Comparison of ENCODE assay signal across 1 cellular context in the genomic region with DNA sequence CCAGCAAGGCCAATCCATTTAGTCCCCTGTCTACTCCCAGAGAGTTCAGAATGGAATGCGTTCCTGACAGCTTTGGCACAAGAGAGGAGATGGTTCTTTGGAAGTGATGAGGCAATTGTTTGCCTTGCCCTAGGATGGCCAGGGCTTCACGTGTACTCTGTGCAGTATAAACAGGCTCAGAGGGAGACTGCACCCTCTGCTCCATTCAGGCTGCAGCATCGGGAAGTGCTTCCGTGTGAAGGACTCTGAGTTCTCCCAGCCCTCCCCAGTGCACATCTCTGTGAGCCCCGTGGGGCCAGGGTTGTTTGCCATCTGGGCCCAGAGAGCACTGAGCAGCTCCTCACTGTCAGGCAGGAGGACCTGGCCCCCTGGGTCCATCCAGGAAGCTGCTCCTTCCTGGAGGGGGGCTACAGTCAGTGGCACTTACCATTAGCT.
TF ChIP-seq lines count a peak whose summit lies in the region.

No MANE protein-coding gene starts in this region.

TF ChIP-seq in HepG2, 621 proteins besides CTCF, POLR2A, EP300 and RAD21 (continued from another document and continues in another):
- TF ChIP-seq, protein P1, sequence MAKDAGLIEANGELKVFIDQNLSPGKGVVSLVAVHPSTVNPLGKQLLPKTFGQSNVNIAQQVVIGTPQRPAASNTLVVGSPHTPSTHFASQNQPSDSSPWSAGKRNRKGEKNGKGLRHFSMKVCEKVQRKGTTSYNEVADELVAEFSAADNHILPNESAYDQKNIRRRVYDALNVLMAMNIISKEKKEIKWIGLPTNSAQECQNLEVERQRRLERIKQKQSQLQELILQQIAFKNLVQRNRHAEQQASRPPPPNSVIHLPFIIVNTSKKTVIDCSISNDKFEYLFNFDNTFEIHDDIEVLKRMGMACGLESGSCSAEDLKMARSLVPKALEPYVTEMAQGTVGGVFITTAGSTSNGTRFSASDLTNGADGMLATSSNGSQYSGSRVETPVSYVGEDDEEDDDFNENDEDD (CRISPR knock-in tag; IDR thresholded peaks at IDR 0.05; ENCODE audit: borderline replicate concordance), result peak; percentile 62; the same call in 1 of the 2 replicates
- TF ChIP-seq ZMAT3 (CRISPR knock-in tag; conservative IDR thresholded peaks at IDR 0.05) (peak; percentile 79; the same call in 1 of the 2 replicates), ZNF20 (CRISPR knock-in tag; IDR thresholded peaks at IDR 0.05) (no peak), ATF1 (CRISPR knock-in tag; IDR thresholded peaks at IDR 0.05) (no peak), AGO2 (optimal IDR thresholded peaks at IDR 0.05; ENCODE audit: low read depth, low read length) (no peak), ZNF292 (CRISPR knock-in tag; IDR thresholded peaks at IDR 0.05; ENCODE audit: borderline replicate concordance, low read depth) (peak; percentile 100), ETV5 (CRISPR knock-in tag; IDR thresholded peaks at IDR 0.05; ENCODE audit: borderline replicate concordance) (peak; percentile 72), IKZF1 (IDR thresholded peaks at IDR 0.05) (no peak), GTF3A (CRISPR knock-in tag; conservative IDR thresholded peaks at IDR 0.05) (no peak), KMT2A (CRISPR knock-in tag; IDR thresholded peaks at IDR 0.05) (no peak), ZFP1 (CRISPR knock-in tag; IDR thresholded peaks at IDR 0.05) (peak; percentile 71; the same call in 1 of the 2 replicates), ZNF263 (CRISPR knock-in tag; IDR thresholded peaks at IDR 0.05) (peak; percentile 88), NKX3-1 (CRISPR knock-in tag; IDR thresholded peaks at IDR 0.05) (no peak), ZBTB42 (CRISPR knock-in tag; IDR thresholded peaks at IDR 0.05) (no peak), MTA3 (CRISPR knock-in tag; IDR thresholded peaks at IDR 0.05) (no peak), MBD4 (IDR thresholded peaks at IDR 0.05; ENCODE audit: borderline replicate concordance, low read length) (no peak), RFXANK (CRISPR knock-in tag; IDR thresholded peaks at IDR 0.05) (no peak), MEF2D (CRISPR knock-in tag; IDR thresholded peaks at IDR 0.05) (peak; percentile 87), REXO4 (CRISPR knock-in tag; IDR thresholded peaks at IDR 0.05; ENCODE audit: borderline replicate concordance) (no peak), ZNF562 (CRISPR knock-in tag; IDR thresholded peaks at IDR 0.05; ENCODE audit: borderline replicate concordance) (no peak), JUND (CRISPR knock-in tag; IDR thresholded peaks at IDR 0.05) (peak; percentile 77; the same call in 1 of the 2 replicates), TEAD2 (CRISPR knock-in tag; IDR thresholded peaks at IDR 0.05) (no peak), ZNF225 (CRISPR knock-in tag; IDR thresholded peaks at IDR 0.05) (no peak), ATRX (CRISPR knock-in tag; IDR thresholded peaks at IDR 0.05; ENCODE audit: borderline replicate concordance) (no peak), MEIS1 (CRISPR knock-in tag; IDR thresholded peaks at IDR 0.05; ENCODE audit: borderline replicate concordance) (peak; percentile 93; the same call in 1 of the 2 replicates), ZC3H13 (CRISPR knock-in tag; IDR thresholded peaks at IDR 0.05) (no peak), SNRNP70 (IDR thresholded peaks at IDR 0.05; ENCODE audit: low read depth, low read length) (no peak), ZSCAN31 (CRISPR knock-in tag; IDR thresholded peaks at IDR 0.05; ENCODE audit: low read depth) (0 out of 2 replicates have a peak, but pooled peaks have one; percentile 79), RBFOX2 (IDR thresholded peaks at IDR 0.05; ENCODE audit: low read depth, low read length) (no peak), CBX2 (IDR thresholded peaks at IDR 0.05; ENCODE audit: low read depth, low read length) (no peak), CBX2 (CRISPR knock-in tag; IDR thresholded peaks at IDR 0.05; ENCODE audit: low read depth) (no peak), CC2D1A (CRISPR knock-in tag; IDR thresholded peaks at IDR 0.05) (no peak), NFATC3 (CRISPR knock-in tag; IDR thresholded peaks at IDR 0.05) (no peak), ZNF230 (CRISPR knock-in tag; IDR thresholded peaks at IDR 0.05) (0 out of 2 replicates have a peak, but pooled peaks have one; percentile 49), FOXA3 (CRISPR knock-in tag; IDR thresholded peaks at IDR 0.05) (peak; percentile 95), ZNF33A (CRISPR knock-in tag; IDR thresholded peaks at IDR 0.05; ENCODE audit: borderline replicate concordance) (no peak), ZNF790 (CRISPR knock-in tag; IDR thresholded peaks at IDR 0.05; ENCODE audit: borderline replicate concordance) (no peak), KAT7 (CRISPR knock-in tag; IDR thresholded peaks at IDR 0.05; ENCODE audit: borderline replicate concordance) (no peak), FOXK2 (IDR thresholded peaks at IDR 0.05) (peak; percentile 73; the same call in 1 of the 2 replicates), ARHGAP35 (CRISPR knock-in tag; IDR thresholded peaks at IDR 0.05; ENCODE audit: borderline replicate concordance) (no peak), FOXP1 (IDR thresholded peaks at IDR 0.05) (no peak), FOXP1 (CRISPR knock-in tag; IDR thresholded peaks at IDR 0.05) (peak; percentile 87), FOXK1 (CRISPR knock-in tag; IDR thresholded peaks at IDR 0.05; ENCODE audit: borderline replicate concordance, low read depth) (peak; percentile 95; the same call in 1 of the 2 replicates), TOE1 (CRISPR knock-in tag; IDR thresholded peaks at IDR 0.05) (no peak), CREM (IDR thresholded peaks at IDR 0.05) (peak; percentile 60; the same call in 1 of the 2 replicates), CREM (CRISPR knock-in tag; IDR thresholded peaks at IDR 0.05) (no peak)
- TF ChIP-seq, protein P2, sequence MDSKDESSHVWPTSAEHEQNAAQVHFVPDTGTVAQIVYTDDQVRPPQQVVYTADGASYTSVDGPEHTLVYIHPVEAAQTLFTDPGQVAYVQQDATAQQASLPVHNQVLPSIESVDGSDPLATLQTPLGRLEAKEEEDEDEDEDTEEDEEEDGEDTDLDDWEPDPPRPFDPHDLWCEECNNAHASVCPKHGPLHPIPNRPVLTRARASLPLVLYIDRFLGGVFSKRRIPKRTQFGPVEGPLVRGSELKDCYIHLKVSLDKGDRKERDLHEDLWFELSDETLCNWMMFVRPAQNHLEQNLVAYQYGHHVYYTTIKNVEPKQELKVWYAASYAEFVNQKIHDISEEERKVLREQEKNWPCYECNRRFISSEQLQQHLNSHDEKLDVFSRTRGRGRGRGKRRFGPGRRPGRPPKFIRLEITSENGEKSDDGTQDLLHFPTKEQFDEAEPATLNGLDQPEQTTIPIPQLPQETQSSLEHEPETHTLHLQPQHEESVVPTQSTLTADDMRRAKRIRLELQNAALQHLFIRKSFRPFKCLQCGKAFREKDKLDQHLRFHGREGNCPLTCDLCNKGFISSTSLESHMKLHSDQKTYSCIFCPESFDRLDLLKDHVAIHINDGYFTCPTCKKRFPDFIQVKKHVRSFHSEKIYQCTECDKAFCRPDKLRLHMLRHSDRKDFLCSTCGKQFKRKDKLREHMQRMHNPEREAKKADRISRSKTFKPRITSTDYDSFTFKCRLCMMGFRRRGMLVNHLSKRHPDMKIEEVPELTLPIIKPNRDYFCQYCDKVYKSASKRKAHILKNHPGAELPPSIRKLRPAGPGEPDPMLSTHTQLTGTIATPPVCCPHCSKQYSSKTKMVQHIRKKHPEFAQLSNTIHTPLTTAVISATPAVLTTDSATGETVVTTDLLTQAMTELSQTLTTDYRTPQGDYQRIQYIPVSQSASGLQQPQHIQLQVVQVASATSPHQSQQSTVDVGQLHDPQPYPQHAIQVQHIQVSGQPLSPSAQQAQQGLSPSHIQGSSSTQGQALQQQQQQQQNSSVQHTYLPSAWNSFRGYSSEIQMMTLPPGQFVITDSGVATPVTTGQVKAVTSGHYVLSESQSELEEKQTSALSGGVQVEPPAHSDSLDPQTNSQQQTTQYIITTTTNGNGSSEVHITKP (CRISPR knock-in tag; IDR thresholded peaks at IDR 0.05; ENCODE audit: low read depth), result peak; percentile 75
- TF ChIP-seq, protein P3, sequence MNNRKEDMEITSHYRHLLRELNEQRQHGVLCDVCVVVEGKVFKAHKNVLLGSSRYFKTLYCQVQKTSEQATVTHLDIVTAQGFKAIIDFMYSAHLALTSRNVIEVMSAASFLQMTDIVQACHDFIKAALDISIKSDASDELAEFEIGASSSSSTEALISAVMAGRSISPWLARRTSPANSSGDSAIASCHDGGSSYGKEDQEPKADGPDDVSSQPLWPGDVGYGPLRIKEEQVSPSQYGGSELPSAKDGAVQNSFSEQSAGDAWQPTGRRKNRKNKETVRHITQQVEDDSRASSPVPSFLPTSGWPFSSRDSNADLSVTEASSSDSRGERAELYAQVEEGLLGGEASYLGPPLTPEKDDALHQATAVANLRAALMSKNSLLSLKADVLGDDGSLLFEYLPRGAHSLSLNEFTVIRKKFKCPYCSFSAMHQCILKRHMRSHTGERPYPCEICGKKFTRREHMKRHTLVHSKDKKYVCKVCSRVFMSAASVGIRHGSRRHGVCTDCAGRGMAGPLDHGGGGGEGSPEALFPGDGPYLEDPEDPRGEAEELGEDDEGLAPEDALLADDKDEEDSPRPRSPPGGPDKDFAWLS (CRISPR knock-in tag; IDR thresholded peaks at IDR 0.05; ENCODE audit: borderline replicate concordance), result no peak
- TF ChIP-seq, protein P4, sequence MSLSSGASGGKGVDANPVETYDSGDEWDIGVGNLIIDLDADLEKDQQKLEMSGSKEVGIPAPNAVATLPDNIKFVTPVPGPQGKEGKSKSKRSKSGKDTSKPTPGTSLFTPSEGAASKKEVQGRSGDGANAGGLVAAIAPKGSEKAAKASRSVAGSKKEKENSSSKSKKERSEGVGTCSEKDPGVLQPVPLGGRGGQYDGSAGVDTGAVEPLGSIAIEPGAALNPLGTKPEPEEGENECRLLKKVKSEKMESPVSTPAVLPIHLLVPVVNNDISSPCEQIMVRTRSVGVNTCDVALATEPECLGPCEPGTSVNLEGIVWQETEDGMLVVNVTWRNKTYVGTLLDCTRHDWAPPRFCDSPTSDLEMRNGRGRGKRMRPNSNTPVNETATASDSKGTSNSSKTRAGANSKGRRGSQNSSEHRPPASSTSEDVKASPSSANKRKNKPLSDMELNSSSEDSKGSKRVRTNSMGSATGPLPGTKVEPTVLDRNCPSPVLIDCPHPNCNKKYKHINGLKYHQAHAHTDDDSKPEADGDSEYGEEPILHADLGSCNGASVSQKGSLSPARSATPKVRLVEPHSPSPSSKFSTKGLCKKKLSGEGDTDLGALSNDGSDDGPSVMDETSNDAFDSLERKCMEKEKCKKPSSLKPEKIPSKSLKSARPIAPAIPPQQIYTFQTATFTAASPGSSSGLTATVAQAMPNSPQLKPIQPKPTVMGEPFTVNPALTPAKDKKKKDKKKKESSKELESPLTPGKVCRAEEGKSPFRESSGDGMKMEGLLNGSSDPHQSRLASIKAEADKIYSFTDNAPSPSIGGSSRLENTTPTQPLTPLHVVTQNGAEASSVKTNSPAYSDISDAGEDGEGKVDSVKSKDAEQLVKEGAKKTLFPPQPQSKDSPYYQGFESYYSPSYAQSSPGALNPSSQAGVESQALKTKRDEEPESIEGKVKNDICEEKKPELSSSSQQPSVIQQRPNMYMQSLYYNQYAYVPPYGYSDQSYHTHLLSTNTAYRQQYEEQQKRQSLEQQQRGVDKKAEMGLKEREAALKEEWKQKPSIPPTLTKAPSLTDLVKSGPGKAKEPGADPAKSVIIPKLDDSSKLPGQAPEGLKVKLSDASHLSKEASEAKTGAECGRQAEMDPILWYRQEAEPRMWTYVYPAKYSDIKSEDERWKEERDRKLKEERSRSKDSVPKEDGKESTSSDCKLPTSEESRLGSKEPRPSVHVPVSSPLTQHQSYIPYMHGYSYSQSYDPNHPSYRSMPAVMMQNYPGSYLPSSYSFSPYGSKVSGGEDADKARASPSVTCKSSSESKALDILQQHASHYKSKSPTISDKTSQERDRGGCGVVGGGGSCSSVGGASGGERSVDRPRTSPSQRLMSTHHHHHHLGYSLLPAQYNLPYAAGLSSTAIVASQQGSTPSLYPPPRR (CRISPR knock-in tag; IDR thresholded peaks at IDR 0.05; ENCODE audit: borderline replicate concordance), result peak; percentile 93
- TF ChIP-seq, protein P5, sequence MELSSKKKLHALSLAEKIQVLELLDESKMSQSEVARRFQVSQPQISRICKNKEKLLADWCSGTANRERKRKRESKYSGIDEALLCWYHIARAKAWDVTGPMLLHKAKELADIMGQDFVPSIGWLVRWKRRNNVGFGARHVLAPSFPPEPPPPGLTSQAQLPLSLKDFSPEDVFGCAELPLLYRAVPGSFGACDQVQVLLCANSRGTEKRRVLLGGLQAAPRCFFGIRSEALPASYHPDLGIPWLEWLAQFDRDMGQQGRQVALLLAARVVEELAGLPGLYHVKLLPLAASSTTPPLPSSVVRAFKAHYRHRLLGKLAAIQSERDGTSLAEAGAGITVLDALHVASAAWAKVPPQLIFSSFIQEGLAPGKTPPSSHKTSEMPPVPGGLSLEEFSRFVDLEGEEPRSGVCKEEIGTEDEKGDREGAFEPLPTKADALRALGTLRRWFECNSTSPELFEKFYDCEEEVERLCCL (CRISPR knock-in tag; IDR thresholded peaks at IDR 0.05; ENCODE audit: borderline replicate concordance), result no peak
- TF ChIP-seq, protein P6, sequence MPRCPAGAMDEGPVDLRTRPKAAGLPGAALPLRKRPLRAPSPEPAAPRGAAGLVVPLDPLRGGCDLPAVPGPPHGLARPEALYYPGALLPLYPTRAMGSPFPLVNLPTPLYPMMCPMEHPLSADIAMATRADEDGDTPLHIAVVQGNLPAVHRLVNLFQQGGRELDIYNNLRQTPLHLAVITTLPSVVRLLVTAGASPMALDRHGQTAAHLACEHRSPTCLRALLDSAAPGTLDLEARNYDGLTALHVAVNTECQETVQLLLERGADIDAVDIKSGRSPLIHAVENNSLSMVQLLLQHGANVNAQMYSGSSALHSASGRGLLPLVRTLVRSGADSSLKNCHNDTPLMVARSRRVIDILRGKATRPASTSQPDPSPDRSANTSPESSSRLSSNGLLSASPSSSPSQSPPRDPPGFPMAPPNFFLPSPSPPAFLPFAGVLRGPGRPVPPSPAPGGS (CRISPR knock-in tag; IDR thresholded peaks at IDR 0.05), result no peak
- TF ChIP-seq, protein P7, sequence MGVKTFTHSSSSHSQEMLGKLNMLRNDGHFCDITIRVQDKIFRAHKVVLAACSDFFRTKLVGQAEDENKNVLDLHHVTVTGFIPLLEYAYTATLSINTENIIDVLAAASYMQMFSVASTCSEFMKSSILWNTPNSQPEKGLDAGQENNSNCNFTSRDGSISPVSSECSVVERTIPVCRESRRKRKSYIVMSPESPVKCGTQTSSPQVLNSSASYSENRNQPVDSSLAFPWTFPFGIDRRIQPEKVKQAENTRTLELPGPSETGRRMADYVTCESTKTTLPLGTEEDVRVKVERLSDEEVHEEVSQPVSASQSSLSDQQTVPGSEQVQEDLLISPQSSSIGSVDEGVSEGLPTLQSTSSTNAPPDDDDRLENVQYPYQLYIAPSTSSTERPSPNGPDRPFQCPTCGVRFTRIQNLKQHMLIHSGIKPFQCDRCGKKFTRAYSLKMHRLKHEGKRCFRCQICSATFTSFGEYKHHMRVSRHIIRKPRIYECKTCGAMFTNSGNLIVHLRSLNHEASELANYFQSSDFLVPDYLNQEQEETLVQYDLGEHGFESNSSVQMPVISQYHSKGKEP (CRISPR knock-in tag; IDR thresholded peaks at IDR 0.05), result no peak; the same call in 1 of the 2 replicates
- TF ChIP-seq, protein P8, sequence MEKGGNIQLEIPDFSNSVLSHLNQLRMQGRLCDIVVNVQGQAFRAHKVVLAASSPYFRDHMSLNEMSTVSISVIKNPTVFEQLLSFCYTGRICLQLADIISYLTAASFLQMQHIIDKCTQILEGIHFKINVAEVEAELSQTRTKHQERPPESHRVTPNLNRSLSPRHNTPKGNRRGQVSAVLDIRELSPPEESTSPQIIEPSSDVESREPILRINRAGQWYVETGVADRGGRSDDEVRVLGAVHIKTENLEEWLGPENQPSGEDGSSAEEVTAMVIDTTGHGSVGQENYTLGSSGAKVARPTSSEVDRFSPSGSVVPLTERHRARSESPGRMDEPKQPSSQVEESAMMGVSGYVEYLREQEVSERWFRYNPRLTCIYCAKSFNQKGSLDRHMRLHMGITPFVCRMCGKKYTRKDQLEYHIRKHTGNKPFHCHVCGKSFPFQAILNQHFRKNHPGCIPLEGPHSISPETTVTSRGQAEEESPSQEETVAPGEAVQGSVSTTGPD (CRISPR knock-in tag; IDR thresholded peaks at IDR 0.05), result peak; percentile 89; the same call in 1 of the 2 replicates
